1 cellular context compared by ENCODE assay signal in genomic region chr5:145858929-145859328, GRCh38.
TF ChIP-seq lines count a peak whose summit lies in the region.

No MANE protein-coding gene starts in this region.

TF ChIP-seq in K562, 482 proteins besides CTCF, POLR2A, EP300 and RAD21 (continued from another document):
- TF ChIP-seq ZNF780A (CRISPR knock-in tag; IDR thresholded peaks at IDR 0.05) = no peak
- peak; percentile 23; the same call in 1 of the 2 replicates for TF ChIP-seq SMARCE1 (IDR thresholded peaks at IDR 0.05)
- TF ChIP-seq RUNX1 (IDR thresholded peaks at IDR 0.05; ENCODE audit: low read depth) = no peak
- TF ChIP-seq ZNF124 (CRISPR knock-in tag; IDR thresholded peaks at IDR 0.05) = no peak
- no peak for TF ChIP-seq ZNF444 (CRISPR knock-in tag; IDR thresholded peaks at IDR 0.05)
- TF ChIP-seq ZNF398 (CRISPR knock-in tag; IDR thresholded peaks at IDR 0.05) = no peak
- TF ChIP-seq KAT2B (IDR thresholded peaks at IDR 0.05; ENCODE audit: low read depth, low read length) = no peak
- TF ChIP-seq, protein P1, sequence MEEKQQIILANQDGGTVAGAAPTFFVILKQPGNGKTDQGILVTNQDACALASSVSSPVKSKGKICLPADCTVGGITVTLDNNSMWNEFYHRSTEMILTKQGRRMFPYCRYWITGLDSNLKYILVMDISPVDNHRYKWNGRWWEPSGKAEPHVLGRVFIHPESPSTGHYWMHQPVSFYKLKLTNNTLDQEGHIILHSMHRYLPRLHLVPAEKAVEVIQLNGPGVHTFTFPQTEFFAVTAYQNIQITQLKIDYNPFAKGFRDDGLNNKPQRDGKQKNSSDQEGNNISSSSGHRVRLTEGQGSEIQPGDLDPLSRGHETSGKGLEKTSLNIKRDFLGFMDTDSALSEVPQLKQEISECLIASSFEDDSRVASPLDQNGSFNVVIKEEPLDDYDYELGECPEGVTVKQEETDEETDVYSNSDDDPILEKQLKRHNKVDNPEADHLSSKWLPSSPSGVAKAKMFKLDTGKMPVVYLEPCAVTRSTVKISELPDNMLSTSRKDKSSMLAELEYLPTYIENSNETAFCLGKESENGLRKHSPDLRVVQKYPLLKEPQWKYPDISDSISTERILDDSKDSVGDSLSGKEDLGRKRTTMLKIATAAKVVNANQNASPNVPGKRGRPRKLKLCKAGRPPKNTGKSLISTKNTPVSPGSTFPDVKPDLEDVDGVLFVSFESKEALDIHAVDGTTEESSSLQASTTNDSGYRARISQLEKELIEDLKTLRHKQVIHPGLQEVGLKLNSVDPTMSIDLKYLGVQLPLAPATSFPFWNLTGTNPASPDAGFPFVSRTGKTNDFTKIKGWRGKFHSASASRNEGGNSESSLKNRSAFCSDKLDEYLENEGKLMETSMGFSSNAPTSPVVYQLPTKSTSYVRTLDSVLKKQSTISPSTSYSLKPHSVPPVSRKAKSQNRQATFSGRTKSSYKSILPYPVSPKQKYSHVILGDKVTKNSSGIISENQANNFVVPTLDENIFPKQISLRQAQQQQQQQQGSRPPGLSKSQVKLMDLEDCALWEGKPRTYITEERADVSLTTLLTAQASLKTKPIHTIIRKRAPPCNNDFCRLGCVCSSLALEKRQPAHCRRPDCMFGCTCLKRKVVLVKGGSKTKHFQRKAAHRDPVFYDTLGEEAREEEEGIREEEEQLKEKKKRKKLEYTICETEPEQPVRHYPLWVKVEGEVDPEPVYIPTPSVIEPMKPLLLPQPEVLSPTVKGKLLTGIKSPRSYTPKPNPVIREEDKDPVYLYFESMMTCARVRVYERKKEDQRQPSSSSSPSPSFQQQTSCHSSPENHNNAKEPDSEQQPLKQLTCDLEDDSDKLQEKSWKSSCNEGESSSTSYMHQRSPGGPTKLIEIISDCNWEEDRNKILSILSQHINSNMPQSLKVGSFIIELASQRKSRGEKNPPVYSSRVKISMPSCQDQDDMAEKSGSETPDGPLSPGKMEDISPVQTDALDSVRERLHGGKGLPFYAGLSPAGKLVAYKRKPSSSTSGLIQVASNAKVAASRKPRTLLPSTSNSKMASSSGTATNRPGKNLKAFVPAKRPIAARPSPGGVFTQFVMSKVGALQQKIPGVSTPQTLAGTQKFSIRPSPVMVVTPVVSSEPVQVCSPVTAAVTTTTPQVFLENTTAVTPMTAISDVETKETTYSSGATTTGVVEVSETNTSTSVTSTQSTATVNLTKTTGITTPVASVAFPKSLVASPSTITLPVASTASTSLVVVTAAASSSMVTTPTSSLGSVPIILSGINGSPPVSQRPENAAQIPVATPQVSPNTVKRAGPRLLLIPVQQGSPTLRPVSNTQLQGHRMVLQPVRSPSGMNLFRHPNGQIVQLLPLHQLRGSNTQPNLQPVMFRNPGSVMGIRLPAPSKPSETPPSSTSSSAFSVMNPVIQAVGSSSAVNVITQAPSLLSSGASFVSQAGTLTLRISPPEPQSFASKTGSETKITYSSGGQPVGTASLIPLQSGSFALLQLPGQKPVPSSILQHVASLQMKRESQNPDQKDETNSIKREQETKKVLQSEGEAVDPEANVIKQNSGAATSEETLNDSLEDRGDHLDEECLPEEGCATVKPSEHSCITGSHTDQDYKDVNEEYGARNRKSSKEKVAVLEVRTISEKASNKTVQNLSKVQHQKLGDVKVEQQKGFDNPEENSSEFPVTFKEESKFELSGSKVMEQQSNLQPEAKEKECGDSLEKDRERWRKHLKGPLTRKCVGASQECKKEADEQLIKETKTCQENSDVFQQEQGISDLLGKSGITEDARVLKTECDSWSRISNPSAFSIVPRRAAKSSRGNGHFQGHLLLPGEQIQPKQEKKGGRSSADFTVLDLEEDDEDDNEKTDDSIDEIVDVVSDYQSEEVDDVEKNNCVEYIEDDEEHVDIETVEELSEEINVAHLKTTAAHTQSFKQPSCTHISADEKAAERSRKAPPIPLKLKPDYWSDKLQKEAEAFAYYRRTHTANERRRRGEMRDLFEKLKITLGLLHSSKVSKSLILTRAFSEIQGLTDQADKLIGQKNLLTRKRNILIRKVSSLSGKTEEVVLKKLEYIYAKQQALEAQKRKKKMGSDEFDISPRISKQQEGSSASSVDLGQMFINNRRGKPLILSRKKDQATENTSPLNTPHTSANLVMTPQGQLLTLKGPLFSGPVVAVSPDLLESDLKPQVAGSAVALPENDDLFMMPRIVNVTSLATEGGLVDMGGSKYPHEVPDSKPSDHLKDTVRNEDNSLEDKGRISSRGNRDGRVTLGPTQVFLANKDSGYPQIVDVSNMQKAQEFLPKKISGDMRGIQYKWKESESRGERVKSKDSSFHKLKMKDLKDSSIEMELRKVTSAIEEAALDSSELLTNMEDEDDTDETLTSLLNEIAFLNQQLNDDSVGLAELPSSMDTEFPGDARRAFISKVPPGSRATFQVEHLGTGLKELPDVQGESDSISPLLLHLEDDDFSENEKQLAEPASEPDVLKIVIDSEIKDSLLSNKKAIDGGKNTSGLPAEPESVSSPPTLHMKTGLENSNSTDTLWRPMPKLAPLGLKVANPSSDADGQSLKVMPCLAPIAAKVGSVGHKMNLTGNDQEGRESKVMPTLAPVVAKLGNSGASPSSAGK (IDR thresholded peaks at IDR 0.05) = no peak
- no peak for TF ChIP-seq PCBP1 (IDR thresholded peaks at IDR 0.05; ENCODE audit: low read depth, low read length, poor library complexity, severe bottlenecking)
- no peak for TF ChIP-seq JUNB (CRISPR knock-in tag; conservative IDR thresholded peaks at IDR 0.05)
- no peak for TF ChIP-seq HDAC1 (IDR thresholded peaks at IDR 0.05)
- TF ChIP-seq DPF2 (IDR thresholded peaks at IDR 0.05) = no peak
- no peak for TF ChIP-seq ZZZ3 (IDR thresholded peaks at IDR 0.05)
- TF ChIP-seq ERF (CRISPR knock-in tag; IDR thresholded peaks at IDR 0.05) = no peak
- peak; percentile 52 for TF ChIP-seq MEIS2 (IDR thresholded peaks at IDR 0.05; ENCODE audit: partially characterized antibody)
- TF ChIP-seq RCOR1 (IDR thresholded peaks at IDR 0.05; ENCODE audit: borderline replicate concordance in 1 of 2, low read depth in 2 of 2, low read length in 2 of 2) = no peak
- TF ChIP-seq ZNF23 (CRISPR knock-in tag; IDR thresholded peaks at IDR 0.05) = no peak
- TF ChIP-seq, protein P2, sequence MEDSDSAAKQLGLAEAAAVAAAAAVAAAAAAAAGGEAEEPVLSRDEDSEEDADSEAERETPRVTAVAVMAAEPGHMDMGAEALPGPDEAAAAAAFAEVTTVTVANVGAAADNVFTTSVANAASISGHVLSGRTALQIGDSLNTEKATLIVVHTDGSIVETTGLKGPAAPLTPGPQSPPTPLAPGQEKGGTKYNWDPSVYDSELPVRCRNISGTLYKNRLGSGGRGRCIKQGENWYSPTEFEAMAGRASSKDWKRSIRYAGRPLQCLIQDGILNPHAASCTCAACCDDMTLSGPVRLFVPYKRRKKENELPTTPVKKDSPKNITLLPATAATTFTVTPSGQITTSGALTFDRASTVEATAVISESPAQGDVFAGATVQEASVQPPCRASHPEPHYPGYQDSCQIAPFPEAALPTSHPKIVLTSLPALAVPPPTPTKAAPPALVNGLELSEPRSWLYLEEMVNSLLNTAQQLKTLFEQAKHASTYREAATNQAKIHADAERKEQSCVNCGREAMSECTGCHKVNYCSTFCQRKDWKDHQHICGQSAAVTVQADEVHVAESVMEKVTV (CRISPR knock-in tag; IDR thresholded peaks at IDR 0.05) = no peak
- no peak for TF ChIP-seq MTF1 (CRISPR knock-in tag; IDR thresholded peaks at IDR 0.05; ENCODE audit: borderline replicate concordance)
- TF ChIP-seq ARHGAP35 (IDR thresholded peaks at IDR 0.05; ENCODE audit: partially characterized antibody) = no peak
- TF ChIP-seq ELF2 (CRISPR knock-in tag; IDR thresholded peaks at IDR 0.05) = no peak
- TF ChIP-seq, protein P3, sequence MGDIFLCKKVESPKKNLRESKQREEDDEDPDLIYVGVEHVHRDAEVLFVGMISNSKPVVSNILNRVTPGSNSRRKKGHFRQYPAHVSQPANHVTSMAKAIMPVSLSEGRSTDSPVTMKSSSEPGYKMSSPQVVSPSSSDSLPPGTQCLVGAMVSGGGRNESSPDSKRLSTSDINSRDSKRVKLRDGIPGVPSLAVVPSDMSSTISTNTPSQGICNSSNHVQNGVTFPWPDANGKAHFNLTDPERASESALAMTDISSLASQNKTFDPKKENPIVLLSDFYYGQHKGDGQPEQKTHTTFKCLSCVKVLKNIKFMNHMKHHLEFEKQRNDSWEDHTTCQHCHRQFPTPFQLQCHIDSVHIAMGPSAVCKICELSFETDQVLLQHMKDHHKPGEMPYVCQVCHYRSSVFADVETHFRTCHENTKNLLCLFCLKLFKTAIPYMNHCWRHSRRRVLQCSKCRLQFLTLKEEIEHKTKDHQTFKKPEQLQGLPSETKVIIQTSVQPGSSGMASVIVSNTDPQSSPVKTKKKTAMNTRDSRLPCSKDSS (IDR thresholded peaks at IDR 0.05; ENCODE audit: low read depth, partially characterized antibody) = no peak
- TF ChIP-seq MCM5 (IDR thresholded peaks at IDR 0.05; ENCODE audit: low read depth) = no peak
- TF ChIP-seq SMARCA4 (IDR thresholded peaks at IDR 0.05) = 0 out of 2 replicates have a peak, but pooled peaks have one; percentile 17
- TF ChIP-seq HMG20B (CRISPR knock-in tag; IDR thresholded peaks at IDR 0.05) = no peak
- no peak for TF ChIP-seq ZFPM2 (CRISPR knock-in tag; IDR thresholded peaks at IDR 0.05)
- peak; percentile 50 for TF ChIP-seq DACH1 (IDR thresholded peaks at IDR 0.05; ENCODE audit: partially characterized antibody)
- TF ChIP-seq JUND (IDR thresholded peaks at IDR 0.05; ENCODE audit: borderline replicate concordance, low read depth, low read length) = no peak
- 0 out of 3 replicates have a peak, but pooled peaks have one; percentile 5 for TF ChIP-seq JUND (tag; IDR thresholded peaks at IDR 0.05; ENCODE audit: borderline replicate concordance, low read depth, low read length)
- peak; percentile 59; the same call in 1 of the 2 replicates for TF ChIP-seq TEAD4 (IDR thresholded peaks at IDR 0.05; ENCODE audit: low read length)
- TF ChIP-seq TEAD4 (CRISPR knock-in tag; IDR thresholded peaks at IDR 0.05; ENCODE audit: borderline replicate concordance) = no peak
- no peak for TF ChIP-seq BRD4 (IDR thresholded peaks at IDR 0.05)
- no peak for TF ChIP-seq GABPB1 (CRISPR knock-in tag; IDR thresholded peaks at IDR 0.05)
- TF ChIP-seq STAG1 (CRISPR knock-in tag; IDR thresholded peaks at IDR 0.05; ENCODE audit: borderline replicate concordance) = no peak
- no peak for TF ChIP-seq POLR2AphosphoS2 (IDR thresholded peaks at IDR 0.05; ENCODE audit: low read length)
- TF ChIP-seq SNAPC5 (CRISPR knock-in tag; IDR thresholded peaks at IDR 0.05) = no peak
- peak; percentile 34 for TF ChIP-seq CBFA2T3 (IDR thresholded peaks at IDR 0.05)
- no peak for TF ChIP-seq ZNF436 (CRISPR knock-in tag; IDR thresholded peaks at IDR 0.05)
- no peak for TF ChIP-seq MBD2 (IDR thresholded peaks at IDR 0.05; ENCODE audit: borderline replicate concordance, low read depth)
TF ChIP-seq in K562: peak in this region for 9.
